1 cellular context compared by ENCODE assay signal in genomic region chr3:123602325-123602724, GRCh38.
TF ChIP-seq lines count a peak whose summit lies in the region.

No MANE protein-coding gene starts in this region.

TF ChIP-seq in HCT116, 20 proteins besides CTCF, POLR2A, EP300 and RAD21 (continued from another document):
- TF ChIP-seq, protein P1, sequence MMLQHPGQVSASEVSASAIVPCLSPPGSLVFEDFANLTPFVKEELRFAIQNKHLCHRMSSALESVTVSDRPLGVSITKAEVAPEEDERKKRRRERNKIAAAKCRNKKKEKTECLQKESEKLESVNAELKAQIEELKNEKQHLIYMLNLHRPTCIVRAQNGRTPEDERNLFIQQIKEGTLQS (IDR thresholded peaks at IDR 0.05), result no peak
- TF ChIP-seq ZNF274 (IDR thresholded peaks at IDR 0.05; ENCODE audit: low read depth, low read length) (no peak), FOSL1 (IDR thresholded peaks at IDR 0.05; ENCODE audit: low read depth) (peak; percentile 78), YY1 (IDR thresholded peaks at IDR 0.05; ENCODE audit: extremely low read depth, insufficient replicate concordance, low read depth, low read length) (no peak), EZH2phosphoT487 (IDR thresholded peaks at IDR 0.05; ENCODE audit: borderline replicate concordance) (no peak), CEBPB (IDR thresholded peaks at IDR 0.05; ENCODE audit: low read depth) (peak; percentile 48; the same call in 1 of the 2 replicates), SP1 (IDR thresholded peaks at IDR 0.05; ENCODE audit: low read depth) (peak; percentile 82), CBX3 (IDR thresholded peaks at IDR 0.05; ENCODE audit: low read depth) (peak; percentile 61; the same call in 1 of the 2 replicates), EZH2 (IDR thresholded peaks at IDR 0.05) (no peak), POLR2AphosphoS5 (IDR thresholded peaks at IDR 0.05; ENCODE audit: low read depth, low read length) (peak; percentile 66)
- TF ChIP-seq, protein P2, sequence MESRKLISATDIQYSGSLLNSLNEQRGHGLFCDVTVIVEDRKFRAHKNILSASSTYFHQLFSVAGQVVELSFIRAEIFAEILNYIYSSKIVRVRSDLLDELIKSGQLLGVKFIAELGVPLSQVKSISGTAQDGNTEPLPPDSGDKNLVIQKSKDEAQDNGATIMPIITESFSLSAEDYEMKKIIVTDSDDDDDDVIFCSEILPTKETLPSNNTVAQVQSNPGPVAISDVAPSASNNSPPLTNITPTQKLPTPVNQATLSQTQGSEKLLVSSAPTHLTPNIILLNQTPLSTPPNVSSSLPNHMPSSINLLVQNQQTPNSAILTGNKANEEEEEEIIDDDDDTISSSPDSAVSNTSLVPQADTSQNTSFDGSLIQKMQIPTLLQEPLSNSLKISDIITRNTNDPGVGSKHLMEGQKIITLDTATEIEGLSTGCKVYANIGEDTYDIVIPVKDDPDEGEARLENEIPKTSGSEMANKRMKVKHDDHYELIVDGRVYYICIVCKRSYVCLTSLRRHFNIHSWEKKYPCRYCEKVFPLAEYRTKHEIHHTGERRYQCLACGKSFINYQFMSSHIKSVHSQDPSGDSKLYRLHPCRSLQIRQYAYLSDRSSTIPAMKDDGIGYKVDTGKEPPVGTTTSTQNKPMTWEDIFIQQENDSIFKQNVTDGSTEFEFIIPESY (IDR thresholded peaks at IDR 0.05; ENCODE audit: extremely low read depth, insufficient replicate concordance, low read length), result no peak
